In genomic region chr1:107152332-107152731, GRCh38 we compare ENCODE assay signal across 19 cellular contexts. TPM values are rescaled to one million over a fixed set of nuclear protein-coding genes. Genes with fewer than 3 reads are reported as not detected.
A peak's percentile ranks its signal among the peaks of the same experiment; 100 is the strongest.
DNase-seq lines count a peak whose midpoint lies in the region; FAIRE-seq and TF ChIP-seq lines count a peak whose summit lies in the region.
"Had no signal": no experiment of that assay in that cellular context is flagged by ENCODE, and none has a peak within 500 bp of the region (broad histone marks: within the 10 kb centered on the region; RNA-seq: fewer than 3 reads in every experiment).

No MANE protein-coding gene starts in this region.

- H4K20me1 ChIP-seq in neural cell (ENCODE audit: insufficient read depth) = no peaks in the 10 kb centered on the region
- H4K20me1 ChIP-seq: BLaER1 had no signal

- TF ChIP-seq EP300 in neural cell (conservative IDR thresholded peaks at IDR 0.05; ENCODE audit: poor library complexity, severe bottlenecking) = peak; percentile 27

- no peak for TF ChIP-seq RAD21 in neural cell (conservative IDR thresholded peaks at IDR 0.05)

- no peaks in the 10 kb centered on the region for H3K27me3 ChIP-seq in neural cell (ENCODE audit: insufficient read depth, low read depth, low read length)
- H3K27me3 ChIP-seq: BLaER1, SJSA1 had no signal

- H3F3A ChIP-seq in neural cell (ENCODE audit: insufficient read depth, low read length, poor library complexity, severe bottlenecking) = no peaks in the 10 kb centered on the region

- H3K36me3 ChIP-seq in neural cell (ENCODE audit: insufficient read depth, low read length) (no peaks in the 10 kb centered on the region), kidney (ENCODE audit: control insufficient read depth in 1 of 2, insufficient read depth in 2 of 2, low read length in 2 of 2) (no peaks in the 10 kb centered on the region)
- H3K36me3 ChIP-seq: BLaER1, SJSA1 had no signal

- no peaks in the 10 kb centered on the region for H3K4me1 ChIP-seq in kidney (ENCODE audit: control insufficient read depth in 1 of 2, insufficient read depth in 1 of 2, low read depth in 1 of 2, low read length in 2 of 2)
- H3K4me1 ChIP-seq: BLaER1, SJSA1 had no signal

- no peaks in the 10 kb centered on the region for H3K9me2 ChIP-seq in neural cell (ENCODE audit: insufficient read depth, low read length)

- H3K4me3 ChIP-seq in neural cell (ENCODE audit: low read length) (no peak overlapping the region), kidney (ENCODE audit: low read length in 2 of 2) (no peak overlapping the region)
- H3K4me3 ChIP-seq: BLaER1, SJSA1 had no signal

- TF ChIP-seq CTCF in neural cell (IDR thresholded peaks at IDR 0.05; ENCODE audit: poor library complexity, severe bottlenecking) (no peak), kidney (IDR thresholded peaks at IDR 0.05; ENCODE audit: borderline replicate concordance, extremely low read depth, insufficient read depth) (no peak)

- H3K9ac ChIP-seq in neural cell (ENCODE audit: low read length) = no peak overlapping the region
- H3K9ac ChIP-seq in kidney (ENCODE audit: low read length in 2 of 2) = no peak overlapping the region
- H3K9ac ChIP-seq: BLaER1, KMS-11 had no signal

- H3K9me3 ChIP-seq in neural cell (ENCODE audit: low read length) = no peaks in the 10 kb centered on the region
- H3K9me3 ChIP-seq in kidney (ENCODE audit: control insufficient read depth in 1 of 2, low read length in 2 of 2) = no peaks in the 10 kb centered on the region
- H3K9me3 ChIP-seq: BLaER1, SJSA1 had no signal

- peak overlapping the region; percentile 10 for H3K4me2 ChIP-seq in neural cell (ENCODE audit: low read length)
- H3K4me2 ChIP-seq: BLaER1, KMS-11 had no signal

- DNase-seq in NCI-H526 treated with DMSO at 0.1 percent for 48 hours (lab: John Stamatoyannopoulos, UW) = peak; percentile 71
- DNase-seq in NCI-H526 (lab: John Stamatoyannopoulos, UW) = no peak
- peak; percentile 85 for DNase-seq in NCI-H146 treated with DMSO at 0.1 percent for 48 hours (lab: John Stamatoyannopoulos, UW; ENCODE audit: unreplicated experiment)
- no peak for DNase-seq in epithelial cell of prostate (ENCODE audit: low read depth, low spot score)
- no peak for DNase-seq in kidney
- no peak for DNase-seq in HT-29 (ENCODE audit: low spot score)
- DNase-seq: CD4-positive, CD25-positive, alpha-beta regulatory T cell; NCI-H1417 treated with DMSO at 0.1 percent for 48 hours; NCI-H187 treated with DMSO at 0.1 percent for 48 hours; NCI-H748 treated with DMSO at 0.1 percent for 48 hours; NK-92 treated with Interleukin-12 subunit alpha and Interleukin-12 subunit beta, amount 100 ng/mL, for 24 hours; Right ventricle myocardium superior had no signal

- no peak overlapping the region for H2AFZ ChIP-seq in neural cell (ENCODE audit: low read depth, low read length)

- FAIRE-seq in kidney (lab: Jason Lieb, UNC) = no peak
- FAIRE-seq: GM19239, H1 had no signal

- intact Hi-C loops in kidney (cut with DNase I) = no loop called here

- H3K79me2 ChIP-seq in neural cell (replicated peaks; ENCODE audit: insufficient read depth, low read length) = no peaks in the 10 kb centered on the region

- H3K27ac ChIP-seq in epithelial cell of prostate = peak overlapping the region; percentile 35
- H3K27ac ChIP-seq in neural cell (ENCODE audit: low read length) = no peak overlapping the region
- H3K27ac ChIP-seq in kidney (ENCODE audit: low read depth in 2 of 2, low read length in 2 of 2) = no peak overlapping the region
- H3K27ac ChIP-seq: BLaER1, KMS-11, SJSA1 had no signal

TF ChIP-seq in neural cell, 6 proteins besides CTCF, POLR2A, EP300 and RAD21:
- no peak for TF ChIP-seq REST (IDR thresholded peaks at IDR 0.05; ENCODE audit: borderline replicate concordance)
- TF ChIP-seq MXI1 (conservative IDR thresholded peaks at IDR 0.05; ENCODE audit: poor library complexity, severe bottlenecking) = no peak

RNA-seq across cellular contexts. Expression of gene NTNG1, which starts 11.5 kb away (rescaled TPM):
- polyA plus RNA-seq in neural cell = 0.40 TPM in 1 of 2 replicates, not detected in the other
- polyA minus RNA-seq in neural cell = 0.93 and 0.97 TPM in 2 replicates
- 2.8 TPM for total RNA-seq in kidney
- polyA plus RNA-seq in kidney (ENCODE audit: insufficient read depth, low read depth, low replicate concordance) = 7.7 TPM
- not detected in 2 replicates for total RNA-seq in HT-29 (2014; rRNA removed; shearing (Covaris generic))
- total RNA-seq: A172; CD4-positive, CD25-positive, alpha-beta regulatory T cell; SJSA1 had no signal
- polyA plus RNA-seq: CD4-positive, CD25-positive, alpha-beta regulatory T cell had no signal

Comparison
In these comparisons a context has a peak if more than half of its experiments do, and no peak if none do; other contexts are left out.
1. DNase-seq: peak in NCI-H526 treated with DMSO at 0.1 percent for 48 hours (single experiment) and NCI-H146 treated with DMSO at 0.1 percent for 48 hours (single experiment); none in NCI-H526 (0 of 2), epithelial cell of prostate (single experiment), kidney (single experiment) and HT-29 (single experiment).